ENCODE assay signal across 19 cellular contexts in the genomic region with DNA sequence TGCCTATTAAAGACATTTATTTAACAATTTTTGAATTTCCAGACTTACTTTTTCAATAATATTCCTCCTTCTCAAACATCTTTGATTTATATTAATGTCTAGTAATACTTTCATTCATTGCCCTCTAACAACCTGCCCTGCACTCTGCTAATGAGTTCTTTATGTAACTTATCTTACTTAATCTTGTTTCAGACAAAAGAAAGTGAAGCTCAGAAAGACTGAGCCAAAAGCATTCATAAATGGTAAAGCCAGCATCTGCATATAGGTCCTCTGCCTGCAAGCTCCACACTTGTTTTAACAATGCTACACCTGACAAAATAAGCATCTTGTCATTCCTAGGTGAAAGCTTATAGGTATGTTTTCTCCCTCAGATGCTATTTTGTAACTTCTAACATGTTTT.
"Had no signal": no experiment of that assay in that cellular context is flagged by ENCODE, and none has a peak within 500 bp of the region (broad histone marks: within the 10 kb centered on the region; RNA-seq: fewer than 3 reads in every experiment).

No MANE protein-coding gene starts in this region.

- H3K36me3 ChIP-seq: heart left ventricle, right atrium auricular region, sigmoid colon, transverse colon had no signal

- ATAC-seq: heart left ventricle; stimulated activated naive B cell treated with anti-CD40 and anti-IgM and Interleukin-4, amounts not matched to agents 10 μg/mL and 1 μg/mL and 100 μg/mL, for 72 hours; stimulated activated naive CD8-positive, alpha-beta T cell treated with anti-CD3 and anti-CD28 coated beads, Interleukin-15, amount 100 ng/mL, for 72 hours had no signal

- H3K27me3 ChIP-seq: heart left ventricle, right atrium auricular region, sigmoid colon, testis, transverse colon had no signal

- H3K4me1 ChIP-seq: testis had no signal

- DNase-seq: effector CD4-positive, alpha-beta T cell; endodermal cell; heart left ventricle; hippocampal formation; kidney glomerular epithelial cell; mesendoderm; naive B cell; occipital lobe; posterior cingulate gyrus; sigmoid colon; stimulated activated CD4-positive, alpha-beta T cell treated with anti-CD3 and anti-CD28 coated beads, Interleukin-2, amount 100 ng/mL, for 24 hours; stimulated activated CD4-positive, alpha-beta T cell treated with anti-CD3 and anti-CD28 coated beads, Interleukin-4, amount 100 ng/mL, for 4 hours; stimulated activated naive B cell treated with anti-CD40 and anti-IgM and Interleukin-4, amounts not matched to agents 10 μg/mL and 1 μg/mL and 100 μg/mL, for 72 hours; stimulated activated naive CD8-positive, alpha-beta T cell treated with anti-CD3 and anti-CD28 coated beads, Interleukin-15, amount 100 ng/mL, for 72 hours; testis; transverse colon had no signal

- H3K4me3 ChIP-seq: coronary artery, heart left ventricle, right atrium auricular region, sigmoid colon, skin epidermis, testis, transverse colon had no signal

- H3K27ac ChIP-seq: coronary artery, skin epidermis had no signal

- H3K9me3 ChIP-seq: heart left ventricle, right atrium auricular region, testis, transverse colon had no signal
